In genomic region chr12:19088576-19088975, GRCh38 we compare ENCODE assay signal across 26 cellular contexts.
"Had no signal": no experiment of that assay in that cellular context is flagged by ENCODE, and none has a peak within 500 bp of the region (broad histone marks: within the 10 kb centered on the region; RNA-seq: fewer than 3 reads in every experiment).

No MANE protein-coding gene starts in this region.

- H3K36me3 Mint-ChIP-seq: activated CD4-positive, alpha-beta memory T cell treated with anti-CD3 and anti-CD28 coated beads for 36 hours; activated naive CD4-positive, alpha-beta T cell treated with anti-CD3 and anti-CD28 coated beads, Interleukin-2, amount 10 ng/mL, durations not matched to agents 7 days and 5 days; activated naive CD8-positive, alpha-beta T cell treated with anti-CD3 and anti-CD28 coated beads, Interleukin-2, amount 10 ng/mL, durations not matched to agents 7 days and 5 days; brain; naive B cell; stimulated activated naive B cell treated with anti-CD40 and anti-IgM and Interleukin-4, amounts not matched to agents 10 μg/mL and 1 μg/mL and 100 μg/mL, for 72 hours had no signal

- FAIRE-seq: endometrium, keratinocyte, pancreas had no signal

- H3K9me3 Mint-ChIP-seq: activated CD4-positive, alpha-beta memory T cell treated with anti-CD3 and anti-CD28 coated beads for 36 hours; activated CD4-positive, alpha-beta T cell treated with anti-CD3 and anti-CD28 coated beads, Interleukin-2, amount 10 ng/mL, durations not matched to agents 24 days and 14 days; activated naive CD4-positive, alpha-beta T cell treated with anti-CD3 and anti-CD28 coated beads, Interleukin-2, amount 10 ng/mL, durations not matched to agents 7 days and 5 days; activated naive CD8-positive, alpha-beta T cell treated with anti-CD3 and anti-CD28 coated beads, Interleukin-2, amount 10 ng/mL, durations not matched to agents 7 days and 5 days; activated T-cell treated with anti-CD3 and anti-CD28 coated beads, Interleukin-2, amount 50 U/mL, for 24 hours had no signal

- H3K27me3 Mint-ChIP-seq: activated CD4-positive, alpha-beta memory T cell treated with anti-CD3 and anti-CD28 coated beads for 36 hours; activated CD4-positive, alpha-beta T cell treated with anti-CD3 and anti-CD28 coated beads, Interleukin-2, amount 10 ng/mL, durations not matched to agents 24 days and 14 days; activated naive CD4-positive, alpha-beta T cell treated with anti-CD3 and anti-CD28 coated beads, Interleukin-2, amount 10 ng/mL, durations not matched to agents 7 days and 5 days; activated naive CD8-positive, alpha-beta T cell treated with anti-CD3 and anti-CD28 coated beads, Interleukin-2, amount 10 ng/mL, durations not matched to agents 7 days and 5 days; activated T-cell treated with anti-CD3 and anti-CD28 coated beads, Interleukin-2, amount 50 U/mL, for 24 hours; naive B cell; stimulated activated naive B cell treated with anti-CD40 and anti-IgM and Interleukin-4, amounts not matched to agents 10 μg/mL and 1 μg/mL and 100 μg/mL, for 72 hours had no signal

- H3K4me3 Mint-ChIP-seq: activated CD4-positive, alpha-beta memory T cell treated with anti-CD3 and anti-CD28 coated beads for 36 hours; activated CD4-positive, alpha-beta T cell treated with anti-CD3 and anti-CD28 coated beads, Interleukin-2, amount 10 ng/mL, durations not matched to agents 24 days and 14 days; activated naive CD4-positive, alpha-beta T cell treated with anti-CD3 and anti-CD28 coated beads, Interleukin-2, amount 10 ng/mL, durations not matched to agents 7 days and 5 days; activated naive CD8-positive, alpha-beta T cell treated with anti-CD3 and anti-CD28 coated beads, Interleukin-2, amount 10 ng/mL, durations not matched to agents 7 days and 5 days; activated T-cell treated with anti-CD3 and anti-CD28 coated beads, Interleukin-2, amount 50 U/mL, for 24 hours; brain; naive B cell; stimulated activated naive B cell treated with anti-CD40 and anti-IgM and Interleukin-4, amounts not matched to agents 10 μg/mL and 1 μg/mL and 100 μg/mL, for 72 hours had no signal

- H3K4me1 Mint-ChIP-seq: activated CD4-positive, alpha-beta T cell treated with anti-CD3 and anti-CD28 coated beads, Interleukin-2, amount 10 ng/mL, durations not matched to agents 24 days and 14 days; activated naive CD4-positive, alpha-beta T cell treated with anti-CD3 and anti-CD28 coated beads, Interleukin-2, amount 10 ng/mL, durations not matched to agents 7 days and 5 days; activated naive CD8-positive, alpha-beta T cell treated with anti-CD3 and anti-CD28 coated beads, Interleukin-2, amount 10 ng/mL, durations not matched to agents 7 days and 5 days; brain; naive B cell; stimulated activated naive B cell treated with anti-CD40 and anti-IgM and Interleukin-4, amounts not matched to agents 10 μg/mL and 1 μg/mL and 100 μg/mL, for 72 hours had no signal

- DNase-seq: activated CD4-positive, alpha-beta memory T cell treated with anti-CD3 and anti-CD28 coated beads for 36 hours; activated CD4-positive, alpha-beta T cell treated with anti-CD3 and anti-CD28 coated beads, Interleukin-2, amount 10 ng/mL, durations not matched to agents 24 days and 14 days; activated CD4-positive, CD25-positive, alpha-beta regulatory T cell treated with anti-CD3 and anti-CD28 coated beads, Interleukin-2, amount 50 U/mL, for 72 hours; activated CD8-positive, alpha-beta memory T cell treated with anti-CD3 and anti-CD28 coated beads, Interleukin-2, amount 50 U/mL, for 48 hours; activated gamma-delta T cell; activated naive CD4-positive, alpha-beta T cell treated with anti-CD3 and anti-CD28 coated beads, Interleukin-2, amount 10 ng/mL, durations not matched to agents 7 days and 5 days; activated naive CD8-positive, alpha-beta T cell treated with anti-CD3 and anti-CD28 coated beads, Interleukin-2, amount 10 ng/mL, durations not matched to agents 7 days and 5 days; activated T-cell treated with anti-CD3 and anti-CD28 coated beads, Interleukin-2, amount 50 U/mL, for 24 hours; cerebellar nuclear complex; colonic mucosa; effector CD8-positive, alpha-beta T cell; gastrocnemius medialis; left cardiac atrium; left ventricle myocardium superior; naive B cell; pancreas; sigmoid colon; stimulated activated CD4-positive, alpha-beta T cell treated with anti-CD3 and anti-CD28 coated beads, Interleukin-15, amount 100 ng/mL, for 24 hours; stimulated activated CD4-positive, alpha-beta T cell treated with anti-CD3 and anti-CD28 coated beads, Interleukin-2, amount 100 ng/mL, for 24 hours; stimulated activated naive B cell treated with anti-CD40 and anti-IgM and Interleukin-4, amounts not matched to agents 10 μg/mL and 1 μg/mL and 100 μg/mL, for 72 hours; stomach; T1000; thyroid gland had no signal

- H3K27ac Mint-ChIP-seq: activated CD4-positive, alpha-beta memory T cell treated with anti-CD3 and anti-CD28 coated beads for 36 hours; activated CD4-positive, alpha-beta T cell treated with anti-CD3 and anti-CD28 coated beads, Interleukin-2, amount 10 ng/mL, durations not matched to agents 24 days and 14 days; activated naive CD4-positive, alpha-beta T cell treated with anti-CD3 and anti-CD28 coated beads, Interleukin-2, amount 10 ng/mL, durations not matched to agents 7 days and 5 days; activated naive CD8-positive, alpha-beta T cell treated with anti-CD3 and anti-CD28 coated beads, Interleukin-2, amount 10 ng/mL, durations not matched to agents 7 days and 5 days; activated T-cell treated with anti-CD3 and anti-CD28 coated beads, Interleukin-2, amount 50 U/mL, for 24 hours; stimulated activated naive B cell treated with anti-CD40 and anti-IgM and Interleukin-4, amounts not matched to agents 10 μg/mL and 1 μg/mL and 100 μg/mL, for 72 hours had no signal
